ENCODE assay signal across 1 cellular context in the genomic region with DNA sequence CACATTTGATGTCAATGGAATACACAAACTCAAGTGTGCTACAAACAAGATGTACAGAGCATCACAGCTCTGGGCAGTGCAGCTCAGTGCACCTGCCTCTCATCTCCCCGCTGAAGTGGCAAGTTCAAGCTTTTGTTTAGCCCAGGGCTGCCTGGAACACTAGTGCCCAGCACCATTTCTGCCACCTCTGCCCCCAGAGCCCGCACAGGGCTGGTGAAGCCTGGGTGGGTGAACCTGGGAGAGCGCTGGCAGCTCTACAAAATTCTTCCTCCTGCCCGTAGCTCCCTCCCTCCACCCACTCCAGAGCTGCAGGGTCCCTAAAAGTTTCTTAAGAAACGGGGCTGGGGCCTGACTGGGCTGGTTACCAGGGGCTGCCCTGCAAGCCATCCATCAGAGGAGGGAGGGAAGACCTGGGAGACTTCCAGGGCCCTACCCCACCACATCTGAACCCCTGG.
TF ChIP-seq lines count a peak whose summit lies in the region.

No MANE protein-coding gene starts in this region.

TF ChIP-seq in IMR-90, 13 proteins besides CTCF, POLR2A, EP300 and RAD21 (continued from another document):
- TF ChIP-seq MAZ (IDR thresholded peaks at IDR 0.05; ENCODE audit: borderline replicate concordance, low read depth, low read length) (no peak), RFX5 (IDR thresholded peaks at IDR 0.05; ENCODE audit: low read depth, low read length) (no peak), CEBPB (IDR thresholded peaks at IDR 0.05; ENCODE audit: low read depth, low read length) (no peak), FOS (IDR thresholded peaks at IDR 0.05; ENCODE audit: low read depth, low read length) (no peak), SMC3 (IDR thresholded peaks at IDR 0.05; ENCODE audit: low read depth, low read length) (no peak), BHLHE40 (IDR thresholded peaks at IDR 0.05; ENCODE audit: low read depth, low read length) (no peak), RCOR1 (IDR thresholded peaks at IDR 0.05; ENCODE audit: insufficient replicate concordance, low read length) (no peak), CHD1 (IDR thresholded peaks at IDR 0.05; ENCODE audit: low read depth, low read length) (no peak)
- TF ChIP-seq, protein P1, sequence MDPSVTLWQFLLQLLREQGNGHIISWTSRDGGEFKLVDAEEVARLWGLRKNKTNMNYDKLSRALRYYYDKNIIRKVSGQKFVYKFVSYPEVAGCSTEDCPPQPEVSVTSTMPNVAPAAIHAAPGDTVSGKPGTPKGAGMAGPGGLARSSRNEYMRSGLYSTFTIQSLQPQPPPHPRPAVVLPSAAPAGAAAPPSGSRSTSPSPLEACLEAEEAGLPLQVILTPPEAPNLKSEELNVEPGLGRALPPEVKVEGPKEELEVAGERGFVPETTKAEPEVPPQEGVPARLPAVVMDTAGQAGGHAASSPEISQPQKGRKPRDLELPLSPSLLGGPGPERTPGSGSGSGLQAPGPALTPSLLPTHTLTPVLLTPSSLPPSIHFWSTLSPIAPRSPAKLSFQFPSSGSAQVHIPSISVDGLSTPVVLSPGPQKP (IDR thresholded peaks at IDR 0.05; ENCODE audit: borderline replicate concordance, low read depth, low read length) = no peak
- TF ChIP-seq, protein P2, sequence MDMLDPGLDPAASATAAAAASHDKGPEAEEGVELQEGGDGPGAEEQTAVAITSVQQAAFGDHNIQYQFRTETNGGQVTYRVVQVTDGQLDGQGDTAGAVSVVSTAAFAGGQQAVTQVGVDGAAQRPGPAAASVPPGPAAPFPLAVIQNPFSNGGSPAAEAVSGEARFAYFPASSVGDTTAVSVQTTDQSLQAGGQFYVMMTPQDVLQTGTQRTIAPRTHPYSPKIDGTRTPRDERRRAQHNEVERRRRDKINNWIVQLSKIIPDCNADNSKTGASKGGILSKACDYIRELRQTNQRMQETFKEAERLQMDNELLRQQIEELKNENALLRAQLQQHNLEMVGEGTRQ (IDR thresholded peaks at IDR 0.05; ENCODE audit: low read depth, low read length) = no peak
